1 cellular context compared by ENCODE assay signal in genomic region chr6:130936933-130937332, GRCh38.
A peak's percentile ranks its signal among the peaks of the same experiment; 100 is the strongest.
TF ChIP-seq lines count a peak whose summit lies in the region.

No MANE protein-coding gene starts in this region.

TF ChIP-seq in HepG2, 621 proteins besides CTCF, POLR2A, EP300 and RAD21 (continued from another document):
- TF ChIP-seq ZNF83 (CRISPR knock-in tag; IDR thresholded peaks at IDR 0.05; ENCODE audit: borderline replicate concordance) (no peak), TCF7 (IDR thresholded peaks at IDR 0.05; ENCODE audit: low read depth) (no peak), TP53 (CRISPR knock-in tag; conservative IDR thresholded peaks at IDR 0.05) (no peak), GATAD2A (CRISPR knock-in tag; IDR thresholded peaks at IDR 0.05) (peak; percentile 40; the same call in 1 of the 2 replicates), NFYC (CRISPR knock-in tag; IDR thresholded peaks at IDR 0.05) (no peak), ZNF317 (CRISPR knock-in tag; IDR thresholded peaks at IDR 0.05) (no peak), HBP1 (CRISPR knock-in tag; IDR thresholded peaks at IDR 0.05; ENCODE audit: low read depth) (no peak), HOXA7 (CRISPR knock-in tag; IDR thresholded peaks at IDR 0.05) (no peak), BCL3 (CRISPR knock-in tag; IDR thresholded peaks at IDR 0.05) (no peak), ZNF768 (CRISPR knock-in tag; IDR thresholded peaks at IDR 0.05) (no peak), TFDP2 (CRISPR knock-in tag; IDR thresholded peaks at IDR 0.05) (no peak), ZNF430 (CRISPR knock-in tag; IDR thresholded peaks at IDR 0.05) (no peak), ZFYVE20 (CRISPR knock-in tag; IDR thresholded peaks at IDR 0.05; ENCODE audit: borderline replicate concordance, low read depth) (no peak), SP140L (CRISPR knock-in tag; IDR thresholded peaks at IDR 0.05; ENCODE audit: borderline replicate concordance) (no peak), BRD4 (CRISPR knock-in tag; IDR thresholded peaks at IDR 0.05) (no peak), ZNF382 (CRISPR knock-in tag; IDR thresholded peaks at IDR 0.05; ENCODE audit: borderline replicate concordance) (no peak), ZNF781 (CRISPR knock-in tag; IDR thresholded peaks at IDR 0.05; ENCODE audit: borderline replicate concordance, not compliant biosample characterization) (no peak), KLF16 (CRISPR knock-in tag; IDR thresholded peaks at IDR 0.05) (no peak), ELF4 (CRISPR knock-in tag; IDR thresholded peaks at IDR 0.05; ENCODE audit: borderline replicate concordance) (no peak), ZGPAT (CRISPR knock-in tag; IDR thresholded peaks at IDR 0.05) (0 out of 2 replicates have a peak, but pooled peaks have one; percentile 20), SRSF4 (IDR thresholded peaks at IDR 0.05; ENCODE audit: low read depth, low read length, poor library complexity, severe bottlenecking) (no peak), TSC22D2 (CRISPR knock-in tag; IDR thresholded peaks at IDR 0.05; ENCODE audit: borderline replicate concordance) (no peak), ZNF839 (CRISPR knock-in tag; IDR thresholded peaks at IDR 0.05; ENCODE audit: borderline replicate concordance) (no peak), MEF2D (CRISPR knock-in tag; IDR thresholded peaks at IDR 0.05) (no peak), ELF3 (CRISPR knock-in tag; IDR thresholded peaks at IDR 0.05) (no peak), ZNF709 (CRISPR knock-in tag; IDR thresholded peaks at IDR 0.05) (no peak), IRX3 (CRISPR knock-in tag; IDR thresholded peaks at IDR 0.05; ENCODE audit: borderline replicate concordance, low read depth) (no peak), FOSL2 (CRISPR knock-in tag; IDR thresholded peaks at IDR 0.05) (no peak), EED (CRISPR knock-in tag; IDR thresholded peaks at IDR 0.05) (no peak), ZNF281 (CRISPR knock-in tag; IDR thresholded peaks at IDR 0.05; ENCODE audit: borderline replicate concordance) (peak; percentile 59; the same call in 1 of the 2 replicates), ZNF282 (IDR thresholded peaks at IDR 0.05; ENCODE audit: partially characterized antibody) (no peak)
